Comparison of ENCODE assay signal across 8 cellular contexts in the genomic region with DNA sequence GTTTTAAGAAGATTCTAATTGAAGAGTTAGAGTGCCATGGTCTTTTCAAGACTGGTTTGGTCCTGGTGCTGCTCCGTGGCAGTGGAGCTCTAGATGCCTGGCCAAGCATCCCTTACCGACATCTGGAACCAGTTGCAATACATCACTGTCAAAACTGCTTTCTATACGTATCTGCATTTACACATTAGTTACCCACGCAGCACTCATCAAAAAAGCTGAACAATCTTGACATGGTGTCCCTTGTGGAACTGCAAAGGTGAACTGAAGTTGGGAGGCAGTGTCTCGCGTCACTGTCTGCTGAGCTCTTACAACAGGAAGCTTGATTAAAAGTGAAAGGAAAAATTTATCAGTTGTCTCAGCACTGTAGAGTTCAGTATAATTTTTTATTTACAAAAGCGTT.
A peak's percentile ranks its signal among the peaks of the same experiment; 100 is the strongest.
DNase-seq lines count a peak whose midpoint lies in the region; FAIRE-seq lines count a peak whose summit lies in the region.

No MANE protein-coding gene starts in this region.

- FAIRE-seq in GM19239 (lab: Jason Lieb, UNC) = peak; percentile 90

- no peak for DNase-seq in GM19239 (ENCODE audit: insufficient read length, low spot score)
- DNase-seq in NAMALWA (ENCODE audit: low spot score) = peak; percentile 71
- peak; percentile 19 for DNase-seq in activated effector memory CD4-positive, alpha-beta T cell treated with Interleukin-2 at 50 U/mL for 16 hours
- peak; percentile 8 for DNase-seq in hepatic stellate cell (ENCODE audit: low spot score)
- peak; percentile 32 to 62 for DNase-seq in stimulated activated CD4-positive, alpha-beta T cell treated with anti-CD3 and anti-CD28 coated beads, Interleukin-4, amount 100 ng/mL, for 4 hours
- no peak for DNase-seq in NK-92 treated with Interleukin-12 subunit alpha and Interleukin-12 subunit beta, amount 100 ng/mL, for 24 hours (lab: John Stamatoyannopoulos, UW)
- no peak for DNase-seq in NCI-H1092 (lab: John Stamatoyannopoulos, UW)
- no peak for DNase-seq in NCI-H1105 (lab: John Stamatoyannopoulos, UW)

Comparison
In these comparisons a context has a peak if more than half of its experiments do, and no peak if none do; other contexts are left out.
1. DNase-seq: peak in NAMALWA (single experiment), activated effector memory CD4-positive, alpha-beta T cell treated with Interleukin-2 at 50 U/mL for 16 hours (single experiment), hepatic stellate cell (single experiment) and stimulated activated CD4-positive, alpha-beta T cell treated with anti-CD3 and anti-CD28 coated beads, Interleukin-4, amount 100 ng/mL, for 4 hours (2 of 2); none in GM19239 (single experiment), NK-92 treated with Interleukin-12 subunit alpha and Interleukin-12 subunit beta, amount 100 ng/mL, for 24 hours (single experiment), NCI-H1092 (single experiment) and NCI-H1105 (single experiment).